In genomic region chr16:72530434-72530833, GRCh38 we compare ENCODE assay signal across 14 cellular contexts.
DNase-seq lines count a peak whose midpoint lies in the region; ATAC-seq and TF ChIP-seq lines count a peak whose summit lies in the region.
"Had no signal": no experiment of that assay in that cellular context is flagged by ENCODE, and none has a peak within 500 bp of the region (broad histone marks: within the 10 kb centered on the region; RNA-seq: fewer than 3 reads in every experiment).

No MANE protein-coding gene starts in this region.

- peaks cover 2% of the 10 kb centered on the region for H3K36me3 Mint-ChIP-seq in osteocyte (ENCODE audit: unreplicated experiment)

- in situ Hi-C loops in astrocyte of the spinal cord (cut with HindIII; ENCODE audit: low sequenced_read_pairs), result no loop called here

- H3K9me3 Mint-ChIP-seq in osteocyte (ENCODE audit: unreplicated experiment), result peaks cover 5% of the 10 kb centered on the region

- TF ChIP-seq CTCF in GM12873 (IDR thresholded peaks at IDR 0.05; ENCODE audit: insufficient read depth, low read depth, low read length, missing control alignments) (peak; percentile 39), astrocyte of the spinal cord (IDR thresholded peaks at IDR 0.05; ENCODE audit: low read depth, low read length) (peak; percentile 27), osteocyte (IDR thresholded peaks at IDR 0.05) (peak; percentile 49), tibial artery (IDR thresholded peaks at IDR 0.05) (no peak)

- no peaks in the 10 kb centered on the region for H3K27me3 ChIP-seq in tibial artery
- H3K27me3 ChIP-seq: SJCRH30, vagina had no signal

- no peaks in the 10 kb centered on the region for H3K9me3 ChIP-seq in tibial artery
- H3K9me3 ChIP-seq: SJCRH30, vagina had no signal

- H3K4me3 Mint-ChIP-seq in osteocyte (ENCODE audit: unreplicated experiment), result no peak overlapping the region
- H3K4me3 Mint-ChIP-seq: activated CD8-positive, alpha-beta T cell treated with anti-CD3 and anti-CD28 coated beads for 36 hours had no signal

- no peak for ATAC-seq in HG03159 (IDR thresholded peaks at IDR 0.05; ENCODE audit: unreplicated experiment)
- ATAC-seq: activated CD8-positive, alpha-beta T cell treated with anti-CD3 and anti-CD28 coated beads for 36 hours; right cardiac atrium had no signal

- H3K4me1 Mint-ChIP-seq in osteocyte (ENCODE audit: unreplicated experiment), result peaks cover 31% of the 10 kb centered on the region

- H3K27ac Mint-ChIP-seq in osteocyte (ENCODE audit: unreplicated experiment), result peak overlapping the region; percentile 51
- H3K27ac Mint-ChIP-seq: activated CD8-positive, alpha-beta T cell treated with anti-CD3 and anti-CD28 coated beads for 36 hours had no signal

- no peaks in the 10 kb centered on the region for H3K36me3 ChIP-seq in tibial artery
- H3K36me3 ChIP-seq: SJCRH30, vagina had no signal

- H3K27me3 Mint-ChIP-seq in osteocyte (ENCODE audit: unreplicated experiment), result no peaks in the 10 kb centered on the region
- H3K27me3 Mint-ChIP-seq: activated CD8-positive, alpha-beta T cell treated with anti-CD3 and anti-CD28 coated beads for 36 hours had no signal

- DNase-seq in MV-4-11 (lab: John Stamatoyannopoulos, UW) (peak; percentile 86), astrocyte of the spinal cord (ENCODE audit: low read depth, low spot score) (peak; percentile 72), osteocyte (ENCODE audit: extremely low spot score, unreplicated experiment) (no peak), tibial artery (no peak), islet precursor cell (no peak)
- DNase-seq: activated CD8-positive, alpha-beta T cell treated with anti-CD3 and anti-CD28 coated beads for 36 hours; DMS79 treated with DMSO at 0.1 percent for 48 hours; glutamatergic neuron; NCI-H187; right cardiac atrium; SJCRH30 had no signal

- intact Hi-C loops in tibial artery (cut with DNase I; ENCODE audit: low total_unique reads), result no loop called here

- H3K4me3 ChIP-seq in astrocyte of the spinal cord (ENCODE audit: low read depth, low read length), result no peak overlapping the region
- no peak overlapping the region for H3K4me3 ChIP-seq in tibial artery
- H3K4me3 ChIP-seq: SJCRH30, vagina had no signal

- H3K27ac ChIP-seq in tibial artery, result no peak overlapping the region
- H3K27ac ChIP-seq: SJCRH30, vagina had no signal

- H3K4me1 ChIP-seq in tibial artery, result peaks cover 0 to 10% (median 2%) of the 10 kb centered on the region in 4 donors
- H3K4me1 ChIP-seq: SJCRH30, vagina had no signal

Comparison
In these comparisons a context has a peak if more than half of its experiments do, and no peak if none do; other contexts are left out.
1. CTCF ChIP-seq: peak in GM12873 (single experiment), astrocyte of the spinal cord (single experiment) and osteocyte (single experiment); none in tibial artery (0 of 2).
2. DNase-seq: peak in MV-4-11 (single experiment) and astrocyte of the spinal cord (single experiment); none in osteocyte (single experiment), tibial artery (0 of 2) and islet precursor cell (single experiment).